16 cellular contexts compared by ENCODE assay signal in genomic region chr1:15453773-15454172, GRCh38. TPM values are rescaled to one million over a fixed set of nuclear protein-coding genes. Genes with fewer than 3 reads are reported as not detected.
DNase-seq lines count a peak whose midpoint lies in the region; ATAC-seq and TF ChIP-seq lines count a peak whose summit lies in the region.
"Had no signal": no experiment of that assay in that cellular context is flagged by ENCODE, and none has a peak within 500 bp of the region (broad histone marks: within the 10 kb centered on the region; RNA-seq: fewer than 3 reads in every experiment).

No MANE protein-coding gene starts in this region.

- 84% methylated on average over 11 of the region's 12 CpGs for WGBS in SK-N-SH (ENCODE audit: low lambda C conversion rate)

- POLR2A ChIA-PET in SK-N-SH (lab: Yijun Ruan, JAX): no interaction called here
- POLR2A ChIA-PET in activated CD4-positive, alpha-beta T cell treated with anti-CD3 and anti-CD28 coated beads, Interleukin-2, amount 10 ng/mL, durations not matched to agents 7 days and 5 days (lab: Charles Lee): no interaction called here

- no peak overlapping the region for H3K4me3 ChIP-seq in SK-N-SH (ENCODE audit: low read depth in 2 of 2, low read length in 1 of 2)
- H3K4me3 ChIP-seq in astrocyte of the spinal cord (ENCODE audit: low read depth, low read length): no peak overlapping the region
- H3K4me3 ChIP-seq: MG63 had no signal

- CTCF ChIA-PET in SK-N-SH (lab: Yijun Ruan, JAX): no interaction called here
- CTCF ChIA-PET in activated CD4-positive, alpha-beta T cell treated with anti-CD3 and anti-CD28 coated beads, Interleukin-2, amount 10 ng/mL, durations not matched to agents 7 days and 5 days (lab: Charles Lee): no interaction called here

- peaks cover 3% of the 10 kb centered on the region for H3F3A ChIP-seq in SK-N-SH (replicated peaks; ENCODE audit: insufficient read depth)

- H3K9ac ChIP-seq in SK-N-SH: no peak overlapping the region

- no peak for TF ChIP-seq RAD21 in SK-N-SH (IDR thresholded peaks at IDR 0.05; ENCODE audit: low read length)

- no peak for TF ChIP-seq CTCF in SK-N-SH (IDR thresholded peaks at IDR 0.05)
- no peak for TF ChIP-seq CTCF in astrocyte of the spinal cord (IDR thresholded peaks at IDR 0.05; ENCODE audit: low read depth, low read length)

- no peaks in the 10 kb centered on the region for H3K9me3 ChIP-seq in SK-N-SH
- H3K9me3 ChIP-seq: MG63 had no signal

- H3K4me3 Mint-ChIP-seq in activated CD4-positive, alpha-beta T cell treated with anti-CD3 and anti-CD28 coated beads, Interleukin-2, amount 10 ng/mL, durations not matched to agents 7 days and 5 days: no peak overlapping the region

- H3K4me1 Mint-ChIP-seq in activated CD4-positive, alpha-beta T cell treated with anti-CD3 and anti-CD28 coated beads, Interleukin-2, amount 10 ng/mL, durations not matched to agents 7 days and 5 days: no peaks in the 10 kb centered on the region

- no peaks in the 10 kb centered on the region for H3K36me3 Mint-ChIP-seq in activated CD4-positive, alpha-beta T cell treated with anti-CD3 and anti-CD28 coated beads, Interleukin-2, amount 10 ng/mL, durations not matched to agents 7 days and 5 days (ENCODE audit: low read depth)

- H3K9me3 Mint-ChIP-seq in activated CD4-positive, alpha-beta T cell treated with anti-CD3 and anti-CD28 coated beads, Interleukin-2, amount 10 ng/mL, durations not matched to agents 7 days and 5 days: no peaks in the 10 kb centered on the region

- ATAC-seq in SK-N-SH treated with all-trans-retinoic acid at 6 μM for 48 hours (no peak), GM21723 (IDR thresholded peaks at IDR 0.05; ENCODE audit: unreplicated experiment) (no peak)

- H3K4me1 ChIP-seq in SK-N-SH (ENCODE audit: control insufficient read depth in 1 of 2, insufficient read depth in 2 of 2, low read depth in 1 of 2, low read length in 1 of 2): no peaks in the 10 kb centered on the region

- peaks cover 3% of the 10 kb centered on the region for H3K27me3 Mint-ChIP-seq in activated CD4-positive, alpha-beta T cell treated with anti-CD3 and anti-CD28 coated beads, Interleukin-2, amount 10 ng/mL, durations not matched to agents 7 days and 5 days

- DNase-seq in SK-N-SH (no peak), astrocyte of the spinal cord (ENCODE audit: low read depth, low spot score) (peak; percentile 35), iris pigment epithelial cell (ENCODE audit: low read depth) (peak; percentile 23), NOMO-1 treated with DMSO at 0.1 percent for 48 hours (lab: John Stamatoyannopoulos, UW; ENCODE audit: unreplicated experiment) (no peak), KBM-7 (no peak)
- no peak for DNase-seq in activated CD4-positive, alpha-beta T cell treated with anti-CD3 and anti-CD28 coated beads, Interleukin-2, amount 10 ng/mL, durations not matched to agents 7 days and 5 days
- DNase-seq: AML-193, DMS79, MG63, NCI-H1092 treated with DMSO at 0.1 percent for 48 hours, NCI-H510A had no signal

- no peak overlapping the region for H3K4me2 ChIP-seq in SK-N-SH

- no peaks in the 10 kb centered on the region for H3K36me3 ChIP-seq in SK-N-SH (replicated peaks in 1 of 2; ENCODE audit: control insufficient read depth in 1 of 2, insufficient read depth in 2 of 2, low read length in 1 of 2)
- H3K36me3 ChIP-seq: MG63 had no signal

- H3K27ac ChIP-seq in SK-N-SH (ENCODE audit: low read depth in 2 of 2, low read length in 1 of 2): no peak overlapping the region
- H3K27ac ChIP-seq: HL-60 had no signal

- H3K27ac Mint-ChIP-seq in activated CD4-positive, alpha-beta T cell treated with anti-CD3 and anti-CD28 coated beads, Interleukin-2, amount 10 ng/mL, durations not matched to agents 7 days and 5 days: no peak overlapping the region

- TF ChIP-seq EP300 in SK-N-SH (IDR thresholded peaks at IDR 0.05; ENCODE audit: borderline replicate concordance in 1 of 2, low read depth in 1 of 2, low read length in 1 of 2): no peak

- in situ Hi-C loops in astrocyte of the spinal cord (cut with HindIII; ENCODE audit: low sequenced_read_pairs): no loop called here
- in situ Hi-C loops in KBM-7 (cut with MboI; ENCODE audit: low pct_unique_long_range_greater_than_20kb, low sequenced_read_pairs): no loop called here

- H3K9me2 ChIP-seq in SK-N-SH: no peaks in the 10 kb centered on the region

- H2AFZ ChIP-seq in SK-N-SH (ENCODE audit: low read depth): no peak overlapping the region; the same call in 1 of the 2 replicates

- H3K79me2 ChIP-seq in SK-N-SH (ENCODE audit: insufficient read depth): no peaks in the 10 kb centered on the region

- H4K20me1 ChIP-seq in SK-N-SH (ENCODE audit: insufficient read depth): no peaks in the 10 kb centered on the region

- no peaks in the 10 kb centered on the region for H3K27me3 ChIP-seq in SK-N-SH (ENCODE audit: insufficient read depth)
- H3K27me3 ChIP-seq: MG63 had no signal

TF ChIP-seq in SK-N-SH, 30 proteins besides CTCF, POLR2A, EP300 and RAD21:
- peak; percentile 7; the same call in 1 of the 2 replicates for TF ChIP-seq NFIC (IDR thresholded peaks at IDR 0.05; ENCODE audit: borderline replicate concordance)
- TF ChIP-seq RCOR1 (IDR thresholded peaks at IDR 0.05; ENCODE audit: low read length): no peak

TF ChIP-seq in SK-N-SH treated with all-trans-retinoic acid at 6 μM for 48 hours, 23 proteins besides CTCF, POLR2A, EP300 and RAD21 (continues in another document):
- no peak for TF ChIP-seq GLIS3 (CRISPR knock-in tag; IDR thresholded peaks at IDR 0.05)
- TF ChIP-seq, protein P1, sequence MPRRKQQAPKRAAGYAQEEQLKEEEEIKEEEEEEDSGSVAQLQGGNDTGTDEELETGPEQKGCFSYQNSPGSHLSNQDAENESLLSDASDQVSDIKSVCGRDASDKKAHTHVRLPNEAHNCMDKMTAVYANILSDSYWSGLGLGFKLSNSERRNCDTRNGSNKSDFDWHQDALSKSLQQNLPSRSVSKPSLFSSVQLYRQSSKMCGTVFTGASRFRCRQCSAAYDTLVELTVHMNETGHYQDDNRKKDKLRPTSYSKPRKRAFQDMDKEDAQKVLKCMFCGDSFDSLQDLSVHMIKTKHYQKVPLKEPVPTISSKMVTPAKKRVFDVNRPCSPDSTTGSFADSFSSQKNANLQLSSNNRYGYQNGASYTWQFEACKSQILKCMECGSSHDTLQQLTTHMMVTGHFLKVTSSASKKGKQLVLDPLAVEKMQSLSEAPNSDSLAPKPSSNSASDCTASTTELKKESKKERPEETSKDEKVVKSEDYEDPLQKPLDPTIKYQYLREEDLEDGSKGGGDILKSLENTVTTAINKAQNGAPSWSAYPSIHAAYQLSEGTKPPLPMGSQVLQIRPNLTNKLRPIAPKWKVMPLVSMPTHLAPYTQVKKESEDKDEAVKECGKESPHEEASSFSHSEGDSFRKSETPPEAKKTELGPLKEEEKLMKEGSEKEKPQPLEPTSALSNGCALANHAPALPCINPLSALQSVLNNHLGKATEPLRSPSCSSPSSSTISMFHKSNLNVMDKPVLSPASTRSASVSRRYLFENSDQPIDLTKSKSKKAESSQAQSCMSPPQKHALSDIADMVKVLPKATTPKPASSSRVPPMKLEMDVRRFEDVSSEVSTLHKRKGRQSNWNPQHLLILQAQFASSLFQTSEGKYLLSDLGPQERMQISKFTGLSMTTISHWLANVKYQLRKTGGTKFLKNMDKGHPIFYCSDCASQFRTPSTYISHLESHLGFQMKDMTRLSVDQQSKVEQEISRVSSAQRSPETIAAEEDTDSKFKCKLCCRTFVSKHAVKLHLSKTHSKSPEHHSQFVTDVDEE (CRISPR knock-in tag; IDR thresholded peaks at IDR 0.05): no peak
- TF ChIP-seq CREB5 (CRISPR knock-in tag; IDR thresholded peaks at IDR 0.05; ENCODE audit: low read depth): no peak

RNA-seq across cellular contexts. Expression of gene CELA2A, which starts 2.8 kb away (rescaled TPM):
- not detected in 2 replicates for polyA plus RNA-seq in SK-N-SH (2012; rRNA removed)
- polyA plus RNA-seq in SK-N-SH (2012; cell fraction: cytosol; rRNA removed): not detected in 2 replicates
- not detected in 2 replicates for polyA plus RNA-seq in SK-N-SH (2012; cell fraction: nucleus; rRNA removed)
- total RNA-seq in activated CD4-positive, alpha-beta T cell treated with anti-CD3 and anti-CD28 coated beads, Interleukin-2, amount 10 ng/mL, durations not matched to agents 7 days and 5 days: not detected
- total RNA-seq: A172, H4 had no signal

RNA-seq across cellular contexts. Expression of gene CTRC, which starts 15.5 kb away (rescaled TPM):
- polyA plus RNA-seq in SK-N-SH (2012; rRNA removed): 0.26 and 0.67 TPM in 2 replicates
- polyA plus RNA-seq in SK-N-SH (2012; cell fraction: cytosol; rRNA removed): 0.08 TPM in 1 of 2 replicates, not detected in the other
- polyA plus RNA-seq in SK-N-SH (2012; cell fraction: nucleus; rRNA removed): 5.1 and 5.6 TPM in 2 replicates
- under 1 TPM; 0.08 to 0.30 TPM for total RNA-seq in activated CD4-positive, alpha-beta T cell treated with anti-CD3 and anti-CD28 coated beads, Interleukin-2, amount 10 ng/mL, durations not matched to agents 7 days and 5 days
- total RNA-seq: A172 had no signal

RNA-seq across cellular contexts. Expression of gene CELA2B, which starts 22.1 kb away (rescaled TPM):
- not detected in 2 replicates for polyA plus RNA-seq in SK-N-SH (2012; rRNA removed)
- polyA plus RNA-seq in SK-N-SH (2012; cell fraction: cytosol; rRNA removed): not detected in 2 replicates
- polyA plus RNA-seq in SK-N-SH (2012; cell fraction: nucleus; rRNA removed): not detected in 2 replicates
- not detected for total RNA-seq in activated CD4-positive, alpha-beta T cell treated with anti-CD3 and anti-CD28 coated beads, Interleukin-2, amount 10 ng/mL, durations not matched to agents 7 days and 5 days
- total RNA-seq: A172, H4 had no signal

RNA-seq across cellular contexts. Expression of gene EFHD2, which starts 44.1 kb away (rescaled TPM):
- 45.1 and 59.8 TPM in 2 replicates for polyA plus RNA-seq in SK-N-SH (2012; rRNA removed)
- polyA plus RNA-seq in SK-N-SH (2012; cell fraction: cytosol; rRNA removed): 36.4 and 48.6 TPM in 2 replicates
- 55.1 and 74.5 TPM in 2 replicates for polyA plus RNA-seq in SK-N-SH (2012; cell fraction: nucleus; rRNA removed)
- total RNA-seq in activated CD4-positive, alpha-beta T cell treated with anti-CD3 and anti-CD28 coated beads, Interleukin-2, amount 10 ng/mL, durations not matched to agents 7 days and 5 days: 10 to 100 TPM; 67.6 to 69.5 TPM

Comparison
In these comparisons a context has a peak if more than half of its experiments do, and no peak if none do; other contexts are left out.
1. DNase-seq: peak in astrocyte of the spinal cord (single experiment) and iris pigment epithelial cell (single experiment); none in SK-N-SH (single experiment), NOMO-1 treated with DMSO at 0.1 percent for 48 hours (single experiment), KBM-7 (single experiment) and activated CD4-positive, alpha-beta T cell treated with anti-CD3 and anti-CD28 coated beads, Interleukin-2, amount 10 ng/mL, durations not matched to agents 7 days and 5 days (single experiment).